Comparison of ENCODE assay signal across 8 cellular contexts in genomic region chr18:45197526-45197970, GRCh38.
DNase-seq lines count a peak whose midpoint lies in the region; ATAC-seq and TF ChIP-seq lines count a peak whose summit lies in the region.

No MANE protein-coding gene starts in this region.

- no peaks in the 10 kb centered on the region for H3K27me3 ChIP-seq in uterus

- H3K4me1 Mint-ChIP-seq in stimulated activated naive B cell treated with anti-CD40 and anti-IgM and Interleukin-4, amounts not matched to agents 10 μg/mL and 1 μg/mL and 100 μg/mL, for 72 hours, result peaks cover 0 to 3% of the 10 kb centered on the region in 2 donors

- intact Hi-C loops in left colon (cut with DNase I, micrococcal nuclease) (no loop called here), uterus (cut with DNase I; ENCODE audit: low total_unique reads) (no loop called here)

- TF ChIP-seq POLR2A in uterus (IDR thresholded peaks at IDR 0.05), result no peak

- peaks cover 0 to 4% of the 10 kb centered on the region in 2 donors for H3K27me3 Mint-ChIP-seq in stimulated activated naive B cell treated with anti-CD40 and anti-IgM and Interleukin-4, amounts not matched to agents 10 μg/mL and 1 μg/mL and 100 μg/mL, for 72 hours

- peak; percentile 46 to 88 for ATAC-seq in activated naive CD4-positive, alpha-beta T cell treated with anti-CD3 and anti-CD28 coated beads, Interleukin-2, amount 50 U/mL, for 72 hours
- ATAC-seq in HG02884 (IDR thresholded peaks at IDR 0.05; ENCODE audit: unreplicated experiment), result peak; percentile 100
- peak; percentile 31 to 94 for ATAC-seq in stimulated activated naive B cell treated with anti-CD40 and anti-IgM and Interleukin-4, amounts not matched to agents 10 μg/mL and 1 μg/mL and 100 μg/mL, for 72 hours (replicated peaks)
- ATAC-seq in left colon, result no peak

- no peaks in the 10 kb centered on the region for H3K9me3 ChIP-seq in uterus

- no peak overlapping the region for H3K4me3 Mint-ChIP-seq in stimulated activated naive B cell treated with anti-CD40 and anti-IgM and Interleukin-4, amounts not matched to agents 10 μg/mL and 1 μg/mL and 100 μg/mL, for 72 hours

- no peak overlapping the region for H3K4me3 ChIP-seq in uterus

- H3K36me3 ChIP-seq in uterus, result no peaks in the 10 kb centered on the region

- DNase-seq in activated naive CD4-positive, alpha-beta T cell treated with anti-CD3 and anti-CD28 coated beads, Interleukin-2, amount 50 U/mL, for 72 hours (ENCODE audit: low spot score in 2 of 2), result no peak
- DNase-seq in activated naive CD4-positive, alpha-beta T cell (lab: John Stamatoyannopoulos, UW), result no peak
- DNase-seq in RPMI8226 (peak; percentile 5), left colon (no peak), EL (no peak), uterus (no peak)
- DNase-seq in stimulated activated naive B cell treated with anti-CD40 and anti-IgM and Interleukin-4, amounts not matched to agents 10 μg/mL and 1 μg/mL and 100 μg/mL, for 72 hours, result peak; percentile 23

- H3K27ac ChIP-seq in uterus, result no peak overlapping the region

- no peaks in the 10 kb centered on the region for H3K36me3 Mint-ChIP-seq in activated naive CD4-positive, alpha-beta T cell treated with anti-CD3 and anti-CD28 coated beads, Interleukin-2, amount 50 U/mL, for 72 hours
- H3K36me3 Mint-ChIP-seq in stimulated activated naive B cell treated with anti-CD40 and anti-IgM and Interleukin-4, amounts not matched to agents 10 μg/mL and 1 μg/mL and 100 μg/mL, for 72 hours, result no peaks in the 10 kb centered on the region

- TF ChIP-seq CTCF in uterus (IDR thresholded peaks at IDR 0.05), result no peak

- H3K9me3 Mint-ChIP-seq in activated naive CD4-positive, alpha-beta T cell treated with anti-CD3 and anti-CD28 coated beads, Interleukin-2, amount 50 U/mL, for 72 hours, result peaks cover 4 to 5% of the 10 kb centered on the region in 2 donors
- no peaks in the 10 kb centered on the region for H3K9me3 Mint-ChIP-seq in stimulated activated naive B cell treated with anti-CD40 and anti-IgM and Interleukin-4, amounts not matched to agents 10 μg/mL and 1 μg/mL and 100 μg/mL, for 72 hours

- H3K27ac Mint-ChIP-seq in activated naive CD4-positive, alpha-beta T cell treated with anti-CD3 and anti-CD28 coated beads, Interleukin-2, amount 50 U/mL, for 72 hours, result no peak overlapping the region
- H3K27ac Mint-ChIP-seq in stimulated activated naive B cell treated with anti-CD40 and anti-IgM and Interleukin-4, amounts not matched to agents 10 μg/mL and 1 μg/mL and 100 μg/mL, for 72 hours, result no peak overlapping the region

- H3K4me1 ChIP-seq in uterus, result no peaks in the 10 kb centered on the region

Comparison
In these comparisons a context has a peak if more than half of its experiments do, and no peak if none do; other contexts are left out.
1. DNase-seq: peak in RPMI8226 (single experiment) and stimulated activated naive B cell treated with anti-CD40 and anti-IgM and Interleukin-4, amounts not matched to agents 10 μg/mL and 1 μg/mL and 100 μg/mL, for 72 hours (single experiment); none in activated naive CD4-positive, alpha-beta T cell treated with anti-CD3 and anti-CD28 coated beads, Interleukin-2, amount 50 U/mL, for 72 hours (0 of 2), activated naive CD4-positive, alpha-beta T cell (0 of 4), left colon (0 of 2), EL (single experiment) and uterus (0 of 2).